Comparison of ENCODE assay signal across 34 cellular contexts in the genomic region with DNA sequence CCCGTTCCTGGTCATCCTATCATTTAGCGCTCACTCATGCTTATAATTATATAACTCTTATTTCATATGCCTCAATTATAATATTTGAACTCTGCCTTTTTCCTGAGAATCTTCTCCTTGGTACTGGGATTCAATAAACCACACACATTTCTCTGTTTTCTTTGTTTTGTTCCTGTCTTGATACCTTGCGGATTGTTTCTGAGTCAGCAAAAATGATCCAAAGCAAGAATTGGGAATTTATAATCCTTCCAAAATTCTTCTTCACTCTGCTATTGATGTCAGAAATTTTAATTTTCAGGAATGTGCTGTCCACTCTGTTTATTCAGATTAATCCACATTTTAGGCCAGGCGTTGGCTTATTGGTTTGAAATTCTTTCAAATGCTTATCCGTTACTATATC.
"Had no signal": no experiment of that assay in that cellular context is flagged by ENCODE, and none has a peak within 500 bp of the region (broad histone marks: within the 10 kb centered on the region; RNA-seq: fewer than 3 reads in every experiment).

No MANE protein-coding gene starts in this region.

- H3K36me3 ChIP-seq: adrenal gland, cardiac muscle cell had no signal

- H3K4me3 ChIP-seq: adrenal gland, body of pancreas, cardiac muscle cell had no signal

- H3K27ac ChIP-seq: adrenal gland, body of pancreas, cardiac muscle cell, VCaP had no signal

- DNase-seq: activated B cell treated with CpG ODN at 0.5 μM for 24 hours; activated CD4-positive, alpha-beta memory T cell treated with anti-CD3 and anti-CD28 coated beads for 36 hours; activated CD4-positive, alpha-beta T cell treated with anti-CD3 and anti-CD28 coated beads for 4 hours; activated CD4-positive, alpha-beta T cell treated with anti-CD3 and anti-CD28 coated beads, Interleukin-2, amount 10 ng/mL, durations not matched to agents 24 days and 14 days; activated CD4-positive, alpha-beta T cell treated with anti-CD3 and anti-CD28 coated beads, Interleukin-2, amount 50 U/mL, for 1 hour; activated CD4-positive, alpha-beta T cell treated with anti-CD3 and anti-CD28 coated beads, Interleukin-2, amount 50 U/mL, for 4 hours; activated CD4-positive, CD25-positive, alpha-beta regulatory T cell treated with anti-CD3 and anti-CD28 coated beads, Interleukin-2, amount 50 U/mL, for 72 hours; activated CD8-positive, alpha-beta memory T cell treated with anti-CD3 and anti-CD28 coated beads, Interleukin-2, amount 50 U/mL, for 4 hours; activated CD8-positive, alpha-beta T cell treated with anti-CD3 and anti-CD28 coated beads for 36 hours; activated effector memory CD4-positive, alpha-beta T cell treated with anti-CD3 and anti-CD28 coated beads, Interleukin-2, amount 50 U/mL, for 16 hours; activated gamma-delta T cell treated with Interleukin-2 at 50 U/mL for 16 hours; activated naive CD4-positive, alpha-beta T cell; activated naive CD4-positive, alpha-beta T cell treated with anti-CD3 and anti-CD28 coated beads for 36 hours; activated naive CD4-positive, alpha-beta T cell treated with anti-CD3 and anti-CD28 coated beads, Interleukin-2, amount 50 U/mL, for 16 hours; activated naive CD8-positive, alpha-beta T cell treated with anti-CD3 and anti-CD28 coated beads for 36 hours; activated T-cell treated with anti-CD3 and anti-CD28 coated beads for 4 hours; activated T-cell treated with anti-CD3 and anti-CD28 coated beads, Interleukin-2, amount 50 U/mL, for 1 hour; activated T-cell treated with anti-CD3 and anti-CD28 coated beads, Interleukin-2, amount 50 U/mL, for 4 hours; activated T-cell treated with anti-CD3 and anti-CD28 coated beads, Interleukin-2, amount 50 U/mL, for 72 hours; adrenal gland; amniotic stem cell; aorta; body of pancreas; caudate nucleus; cerebellar nuclear complex; T-helper 2 cell; T-helper 9 cell had no signal

- H3K27me3 ChIP-seq: adrenal gland, body of pancreas, cardiac muscle cell had no signal

- H3K9me3 ChIP-seq: body of pancreas had no signal

- ATAC-seq: activated CD8-positive, alpha-beta T cell treated with anti-CD3 and anti-CD28 coated beads for 36 hours; activated naive CD4-positive, alpha-beta T cell treated with anti-CD3 and anti-CD28 coated beads, Interleukin-2, amount 50 U/mL, for 72 hours; activated T-cell treated with anti-CD3 and anti-CD28 coated beads, Interleukin-2, amount 50 U/mL, for 4 hours; activated T-cell treated with anti-CD3 and anti-CD28 coated beads, Interleukin-2, amount 50 U/mL, for 72 hours; activated T-helper 17 cell treated with anti-CD3 and anti-CD28 coated beads, Interleukin-2, amount 50 U/mL, for 72 hours; body of pancreas had no signal

- FAIRE-seq: astrocyte, bronchial epithelial cell, TTC549 had no signal

- H3K4me1 ChIP-seq: adrenal gland, body of pancreas had no signal
